Comparison of ENCODE assay signal across 19 cellular contexts in genomic region chr4:78926825-78927224, GRCh38. TPM values are rescaled to one million over a fixed set of nuclear protein-coding genes. Genes with fewer than 3 reads are reported as not detected.
DNase-seq lines count a peak whose midpoint lies in the region; FAIRE-seq and TF ChIP-seq lines count a peak whose summit lies in the region.
"Had no signal": no experiment of that assay in that cellular context is flagged by ENCODE, and none has a peak within 500 bp of the region (broad histone marks: within the 10 kb centered on the region; RNA-seq: fewer than 3 reads in every experiment).

No MANE protein-coding gene starts in this region.

- H2BK12ac ChIP-seq in trophoblast cell (ENCODE audit: low read length), result no peak overlapping the region

- no peak overlapping the region for H3K4me3 ChIP-seq in small intestine (ENCODE audit: low read depth in 1 of 2, low read length in 2 of 2)
- H3K4me3 ChIP-seq in trophoblast cell (ENCODE audit: low read depth, low read length), result no peak overlapping the region
- H3K4me3 ChIP-seq: GM12878, GM23248 had no signal

- H3K4me3 Mint-ChIP-seq in HFFc6, result no peak overlapping the region
- H3K4me3 Mint-ChIP-seq: B cell; CD4-positive, alpha-beta T cell had no signal

- no peak overlapping the region for H4K91ac ChIP-seq in trophoblast cell (ENCODE audit: low read depth, low read length)

- H2BK5ac ChIP-seq in trophoblast cell (ENCODE audit: low read depth, low read length, poor library complexity), result no peak overlapping the region

- H3K9ac ChIP-seq in trophoblast cell (ENCODE audit: low read length), result no peak overlapping the region
- H3K9ac ChIP-seq: GM23248 had no signal

- no peak overlapping the region for H4K12ac ChIP-seq in trophoblast cell (ENCODE audit: low read depth, low read length)

- no peak for DNase-seq in HFFc6
- DNase-seq in OCI-M1 (lab: John Stamatoyannopoulos, UW), result peak; percentile 56
- DNase-seq in small intestine, result peak; percentile 35
- no peak for DNase-seq in GM19238 (ENCODE audit: insufficient read length, low spot score)
- DNase-seq in trophoblast cell, result no peak
- DNase-seq in NCI-H69 (lab: John Stamatoyannopoulos, UW), result no peak
- DNase-seq: C1 segment of cervical spinal cord; Calu3; CD4-positive, alpha-beta T cell; DMS 273 treated with DMSO at 0.1 percent for 48 hours; GM23248 had no signal

- peaks cover 16% of the 10 kb centered on the region for H3K36me3 Mint-ChIP-seq in HFFc6 (ENCODE audit: low read depth)

- no peaks in the 10 kb centered on the region for H3K79me1 ChIP-seq in trophoblast cell (ENCODE audit: low read length)

- no peaks in the 10 kb centered on the region; the same call in 1 of the 2 replicates for H3K27me3 Mint-ChIP-seq in HFFc6 (ENCODE audit: insufficient read depth)
- H3K27me3 Mint-ChIP-seq: B cell; CD4-positive, alpha-beta T cell had no signal

- no peak overlapping the region for H3K14ac ChIP-seq in trophoblast cell (ENCODE audit: low read length)

- H3K9me3 ChIP-seq in small intestine (ENCODE audit: control insufficient read depth, low read depth) (no peaks in the 10 kb centered on the region), trophoblast cell (ENCODE audit: insufficient read depth, low read depth, low read length) (no peaks in the 10 kb centered on the region)

- no peak overlapping the region for H3K18ac ChIP-seq in trophoblast cell (ENCODE audit: low read length)

- H3K36me3 ChIP-seq in small intestine (ENCODE audit: control insufficient read depth in 2 of 2, insufficient read depth in 2 of 2, low read length in 2 of 2) (peaks cover 0 to 10% of the 10 kb centered on the region in 2 donors), trophoblast cell (ENCODE audit: control insufficient read depth in 1 of 2, insufficient read depth in 2 of 2, low read length in 2 of 2) (peaks cover 3 to 8% of the 10 kb centered on the region in 2 experiments)

- H3K23ac ChIP-seq in trophoblast cell (ENCODE audit: low read length), result no peak overlapping the region

- no peak overlapping the region for H2AFZ ChIP-seq in trophoblast cell (ENCODE audit: insufficient read depth, low read length, poor library complexity)
- H2AFZ ChIP-seq: GM23248 had no signal

- H3K4me2 ChIP-seq in trophoblast cell (ENCODE audit: low read length), result no peak overlapping the region

- H3K27ac Mint-ChIP-seq in HFFc6, result peak overlapping the region; percentile 6; the same call in 1 of the 2 replicates
- H3K27ac Mint-ChIP-seq: B cell; CD4-positive, alpha-beta T cell had no signal

- no peaks in the 10 kb centered on the region for H3K9me3 Mint-ChIP-seq in HFFc6
- H3K9me3 Mint-ChIP-seq: CD4-positive, alpha-beta T cell had no signal

- no peak overlapping the region for H2BK120ac ChIP-seq in trophoblast cell (ENCODE audit: insufficient read depth, low read length, poor library complexity)

- no peak overlapping the region for H2AK5ac ChIP-seq in trophoblast cell (ENCODE audit: low read length)

- no peak overlapping the region for H4K8ac ChIP-seq in trophoblast cell (ENCODE audit: low read depth, low read length)

- H3K27me3 ChIP-seq in small intestine (ENCODE audit: control insufficient read depth in 2 of 2, insufficient read depth in 2 of 2, low read length in 2 of 2) (no peaks in the 10 kb centered on the region), trophoblast cell (ENCODE audit: insufficient read depth, low read length) (no peaks in the 10 kb centered on the region)

- WGBS in small intestine, 3 donors, result 20 to 53% (median 48%) methylated on average over 1 of the region's 1 CpG
- WGBS in trophoblast cell (ENCODE audit: extremely low coverage, insufficient coverage, insufficient read length), result no CpG with 5 or more reads among the region's 1 CpG

- peak; percentile 5 for FAIRE-seq in colon (lab: Jason Lieb, UNC)
- no peak for FAIRE-seq in small intestine (lab: Jason Lieb, UNC)
- FAIRE-seq: A204.1, GM12878, GM18507, H54, HepG2, HTR-8/SVneo had no signal

- peaks cover 22% of the 10 kb centered on the region for H3K4me1 Mint-ChIP-seq in HFFc6 (ENCODE audit: low read depth)

- H3K4me1 ChIP-seq in small intestine (ENCODE audit: control insufficient read depth in 2 of 2, insufficient read depth in 1 of 2, low read depth in 1 of 2, low read length in 1 of 2) (no peaks in the 10 kb centered on the region), trophoblast cell (ENCODE audit: control insufficient read depth in 1 of 2, insufficient read depth in 2 of 2, low read length in 2 of 2) (no peaks in the 10 kb centered on the region)

- H3K4ac ChIP-seq in trophoblast cell (ENCODE audit: low read depth, low read length), result no peak overlapping the region

- H3K79me2 ChIP-seq in trophoblast cell (ENCODE audit: control insufficient read depth, insufficient read depth, low read length, poor library complexity), result no peaks in the 10 kb centered on the region

- no peak for TF ChIP-seq CTCF in HFFc6 (IDR thresholded peaks at IDR 0.05)

- H3K27ac ChIP-seq in small intestine (ENCODE audit: low read depth in 1 of 2, low read length in 1 of 2), result no peak overlapping the region
- H3K27ac ChIP-seq in trophoblast cell (ENCODE audit: low read depth, low read length), result no peak overlapping the region
- H3K27ac ChIP-seq: GM23248 had no signal

RNA-seq across cellular contexts. Expression of gene PAQR3, which starts 12.4 kb away (rescaled TPM):
- 10 to 100 TPM; 18.1 to 26.3 (median 22.1) TPM for total RNA-seq in HFFc6 (2021; fragmentation: NEBNext Ultra II Directional; extraction: Animal tissue kit (Norgen Biotek cat#: 25700))
- 1 to 10 TPM; 6.9 to 10.0 (median 9.2) TPM for polyA plus RNA-seq in small intestine
- 18.3 and 18.9 TPM in 2 replicates for polyA plus RNA-seq in trophoblast cell (2013)

Comparison
In these comparisons a context has a peak if more than half of its experiments do, and no peak if none do; other contexts are left out.
1. DNase-seq: peak in OCI-M1 (single experiment) and small intestine (single experiment); none in HFFc6 (single experiment), GM19238 (single experiment), trophoblast cell (0 of 2) and NCI-H69 (single experiment).